9 cellular contexts compared by ENCODE assay signal in genomic region chr3:71723452-71724170, GRCh38. TPM values are rescaled to one million over a fixed set of nuclear protein-coding genes. Genes with fewer than 3 reads are reported as not detected.
DNase-seq lines count a peak whose midpoint lies in the region; ATAC-seq and TF ChIP-seq lines count a peak whose summit lies in the region.
"Had no signal": no experiment of that assay in that cellular context is flagged by ENCODE, and none has a peak within 500 bp of the region (broad histone marks: within the 10 kb centered on the region; RNA-seq: fewer than 3 reads in every experiment).

No MANE protein-coding gene starts in this region.

- H3K9me3 ChIP-seq in endodermal cell (ENCODE audit: control insufficient read depth, low read length) (no peaks in the 10 kb centered on the region), Karpas-422 (ENCODE audit: low read length) (no peaks in the 10 kb centered on the region)

- H2AFZ ChIP-seq in Karpas-422 (ENCODE audit: low read length): no peak overlapping the region

- H3K9me3 Mint-ChIP-seq in endodermal cell: no peaks in the 10 kb centered on the region
- no peaks in the 10 kb centered on the region for H3K9me3 Mint-ChIP-seq in stimulated activated effector memory CD8-positive, alpha-beta T cell treated with anti-CD3 and anti-CD28 coated beads, Interleukin-12 subunit alpha, Interleukin-12 subunit beta, amount 100 ng/mL, for 72 hours

- no peaks in the 10 kb centered on the region for H3K9me2 ChIP-seq in Karpas-422 (replicated peaks; ENCODE audit: insufficient read depth, low read length)

- H3K36me3 Mint-ChIP-seq in endodermal cell (ENCODE audit: low read depth): no peaks in the 10 kb centered on the region
- peaks cover 11% of the 10 kb centered on the region for H3K36me3 Mint-ChIP-seq in stimulated activated effector memory CD8-positive, alpha-beta T cell treated with anti-CD3 and anti-CD28 coated beads, Interleukin-12 subunit alpha, Interleukin-12 subunit beta, amount 100 ng/mL, for 72 hours

- H3K4me3 Mint-ChIP-seq in endodermal cell: peak overlapping the region; percentile 64
- peak overlapping the region; percentile 82 for H3K4me3 Mint-ChIP-seq in stimulated activated effector memory CD8-positive, alpha-beta T cell treated with anti-CD3 and anti-CD28 coated beads, Interleukin-12 subunit alpha, Interleukin-12 subunit beta, amount 100 ng/mL, for 72 hours

- peaks cover 86% of the 10 kb centered on the region for H3K27me3 Mint-ChIP-seq in endodermal cell (ENCODE audit: insufficient read depth)

- H3K27ac ChIP-seq in endodermal cell (ENCODE audit: low read depth, low read length): no peak overlapping the region
- H3K27ac ChIP-seq in Karpas-422 (ENCODE audit: low read length): no peak overlapping the region
- H3K27ac ChIP-seq: 22Rv1 had no signal

- H3K36me3 ChIP-seq in endodermal cell (ENCODE audit: control insufficient read depth, insufficient read depth, low read length) (no peaks in the 10 kb centered on the region), Karpas-422 (ENCODE audit: insufficient read depth, low read length) (no peaks in the 10 kb centered on the region)

- H3K9ac ChIP-seq in endodermal cell (ENCODE audit: extremely low read depth, low read length, poor library complexity, severe bottlenecking) (no peak overlapping the region), Karpas-422 (ENCODE audit: low read length) (no peak overlapping the region)

- DNase-seq in NCI-H1105 treated with DMSO at 0.1 percent for 48 hours (lab: John Stamatoyannopoulos, UW) (peak; percentile 10), NCI-H1105 (lab: John Stamatoyannopoulos, UW) (no peak), RPMI8226 (peak; percentile 83), endodermal cell (no peak), Karpas-422 (no peak), NCI-H2171 treated with DMSO at 0.1 percent for 48 hours (lab: John Stamatoyannopoulos, UW) (no peak)
- peak in 1 of 2 donors; percentile 67 for DNase-seq in stimulated activated effector memory CD8-positive, alpha-beta T cell treated with anti-CD3 and anti-CD28 coated beads, Interleukin-12 subunit alpha, Interleukin-12 subunit beta, amount 100 ng/mL, for 72 hours (ENCODE audit: low spot score in 2 of 2)

- H3K27me3 ChIP-seq in endodermal cell (ENCODE audit: control insufficient read depth, insufficient read depth, low read length, poor library complexity, severe bottlenecking) (peaks cover 89% of the 10 kb centered on the region), Karpas-422 (ENCODE audit: low read length) (no peaks in the 10 kb centered on the region)

- H3K79me2 ChIP-seq in Karpas-422 (ENCODE audit: low read length): no peaks in the 10 kb centered on the region

- ATAC-seq in stimulated activated effector memory CD8-positive, alpha-beta T cell treated with anti-CD3 and anti-CD28 coated beads, Interleukin-12 subunit alpha, Interleukin-12 subunit beta, amount 100 ng/mL, for 72 hours: peak; percentile 62
- ATAC-seq in HG02870 (IDR thresholded peaks at IDR 0.05; ENCODE audit: unreplicated experiment): no peak

- WGBS in endodermal cell (ENCODE audit: insufficient coverage in 1 of 2, insufficient read length in 1 of 2), 2 experiments: 80 to 90% methylated on average over 5 to 6 of the region's 6 CpGs

- H3K4me2 ChIP-seq in Karpas-422 (ENCODE audit: low read depth, low read length, poor library complexity, severe bottlenecking): no peak overlapping the region

- H4K20me1 ChIP-seq in Karpas-422 (ENCODE audit: insufficient read depth, low read depth, low read length): no peaks in the 10 kb centered on the region

- H3K4me1 Mint-ChIP-seq in endodermal cell: no peaks in the 10 kb centered on the region
- H3K4me1 Mint-ChIP-seq in stimulated activated effector memory CD8-positive, alpha-beta T cell treated with anti-CD3 and anti-CD28 coated beads, Interleukin-12 subunit alpha, Interleukin-12 subunit beta, amount 100 ng/mL, for 72 hours: peaks cover 78% of the 10 kb centered on the region

- no peak for TF ChIP-seq CTCF in endodermal cell (conservative IDR thresholded peaks at IDR 0.05)

- H3K27ac Mint-ChIP-seq in endodermal cell: no peak overlapping the region
- H3K27ac Mint-ChIP-seq in stimulated activated effector memory CD8-positive, alpha-beta T cell treated with anti-CD3 and anti-CD28 coated beads, Interleukin-12 subunit alpha, Interleukin-12 subunit beta, amount 100 ng/mL, for 72 hours: peak overlapping the region; percentile 94

- peak overlapping the region; percentile 76 for H3K4me3 ChIP-seq in endodermal cell (ENCODE audit: low read length)
- no peak overlapping the region for H3K4me3 ChIP-seq in Karpas-422 (ENCODE audit: low read length)

- no peaks in the 10 kb centered on the region for H3K4me1 ChIP-seq in endodermal cell (ENCODE audit: control insufficient read depth, insufficient read depth, low read length)
- peaks cover 9% of the 10 kb centered on the region for H3K4me1 ChIP-seq in Karpas-422 (ENCODE audit: low read length)

RNA-seq across cellular contexts. Expression of gene EIF4E3, which starts 1.6 kb away (rescaled TPM):
- total RNA-seq in endodermal cell: 1 to 10 TPM; 1.9 to 5.5 TPM
- 7.9 TPM for polyA plus RNA-seq in endodermal cell (2013, experiment 1 of 2)
- polyA plus RNA-seq in endodermal cell (2013, experiment 2 of 2): 7.7 TPM
- total RNA-seq in Karpas-422 (2014; rRNA removed; shearing (Covaris generic); ENCODE audit: low replicate concordance): not detected in 2 replicates

RNA-seq across cellular contexts. Expression of gene GPR27, which starts 30.0 kb away (rescaled TPM):
- total RNA-seq in endodermal cell: 1 to 10 TPM; 7.4 to 7.9 TPM
- 10.0 TPM for polyA plus RNA-seq in endodermal cell (2013, experiment 1 of 2)
- polyA plus RNA-seq in endodermal cell (2013, experiment 2 of 2): 8.9 TPM
- total RNA-seq in Karpas-422 (2014; rRNA removed; shearing (Covaris generic); ENCODE audit: low replicate concordance): not detected in 2 replicates

Comparison
In these comparisons a context has a peak if more than half of its experiments do, and no peak if none do; other contexts are left out.
1. DNase-seq: peak in NCI-H1105 treated with DMSO at 0.1 percent for 48 hours (single experiment) and RPMI8226 (single experiment); none in NCI-H1105 (single experiment), endodermal cell (single experiment), Karpas-422 (single experiment) and NCI-H2171 treated with DMSO at 0.1 percent for 48 hours (single experiment).